In the genomic region with DNA sequence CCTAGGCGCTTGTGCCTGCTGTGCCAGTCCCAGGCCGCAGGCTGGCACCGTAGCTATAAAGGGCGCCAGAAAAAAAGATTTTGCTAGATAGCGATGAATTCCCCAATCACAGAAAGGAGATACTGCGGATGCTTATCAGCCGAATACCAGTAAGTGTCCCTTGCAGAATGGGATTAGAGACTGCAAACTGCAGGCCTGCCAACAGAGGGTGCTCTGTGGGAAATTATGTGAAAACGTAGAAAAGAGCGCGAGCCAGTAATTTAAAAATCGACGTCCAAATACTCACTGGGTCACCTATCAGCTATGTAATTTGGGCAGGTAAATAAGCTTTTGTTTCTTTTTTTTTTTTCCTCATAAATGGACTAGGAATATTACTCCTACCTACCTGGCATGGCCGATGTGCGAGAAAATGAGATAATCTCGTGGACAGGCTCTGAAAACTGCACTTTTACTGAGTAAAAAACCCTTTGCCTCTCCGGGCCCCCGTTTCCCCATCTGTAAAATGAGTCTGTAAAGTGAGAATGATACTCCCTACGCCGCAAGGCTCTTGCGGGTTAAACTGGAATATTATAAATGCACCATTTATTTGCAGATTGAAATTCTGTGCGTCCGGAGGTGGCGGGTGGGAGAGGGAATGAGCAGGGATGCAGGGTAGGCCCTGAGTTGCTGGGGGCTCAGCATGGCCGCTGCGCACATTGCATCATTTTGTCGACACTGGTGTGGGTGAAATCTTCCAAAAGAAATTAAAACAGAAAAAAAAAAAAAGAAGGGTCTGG, we compare ENCODE assay signal across 8 cellular contexts. TPM values are rescaled to one million over a fixed set of nuclear protein-coding genes. Genes with fewer than 3 reads are reported as not detected.
DNase-seq lines count a peak whose midpoint lies in the region; ATAC-seq and TF ChIP-seq lines count a peak whose summit lies in the region.

No MANE protein-coding gene starts in this region.

- H3K27me3 ChIP-seq in SU-DHL-6 (ENCODE audit: low read length) = no peaks in the 10 kb centered on the region
- H3K27me3 ChIP-seq in adipocyte (replicated peaks; ENCODE audit: control insufficient read depth, insufficient read depth, low read length) = no peaks in the 10 kb centered on the region
- H3K27me3 ChIP-seq in prostate gland (replicated peaks; ENCODE audit: insufficient read depth) = no peaks in the 10 kb centered on the region

- peak; percentile 66 for TF ChIP-seq CTCF in SU-DHL-6 (IDR thresholded peaks at IDR 0.05; ENCODE audit: insufficient read depth, low read length, poor library complexity, severe bottlenecking)
- peak; percentile 44 to 82 (median 70) for TF ChIP-seq CTCF in prostate gland (IDR thresholded peaks at IDR 0.05)

- H3K27ac ChIP-seq in SU-DHL-6 (ENCODE audit: low read depth, low read length) (peak overlapping the region; percentile 86), prostate gland (peak overlapping the region; percentile 84 to 87)

- H2AFZ ChIP-seq in SU-DHL-6 (ENCODE audit: low read depth, low read length, severe bottlenecking) = peak overlapping the region; percentile 35

- H3K9me2 ChIP-seq in SU-DHL-6 (replicated peaks; ENCODE audit: insufficient read depth, low read length) = no peaks in the 10 kb centered on the region

- intact Hi-C loops in left ventricle myocardium superior (cut with micrococcal nuclease) = no loop called here
- intact Hi-C loops in prostate gland (cut with DNase I) = loop anchor here (2.0 to 10.0 kb wide), 4 partner anchors 41 to 465 kb away; a partner anchor contains a TSS

- H3K36me3 ChIP-seq in SU-DHL-6 (ENCODE audit: low read length) (no peaks in the 10 kb centered on the region), adipocyte (ENCODE audit: control insufficient read depth, insufficient read depth, low read length, severe bottlenecking) (peaks cover 1% of the 10 kb centered on the region), prostate gland (no peaks in the 10 kb centered on the region)

- H3K4me1 ChIP-seq in adipocyte (ENCODE audit: control insufficient read depth, insufficient read depth, low read length) (peaks cover 25% of the 10 kb centered on the region), prostate gland (replicated peaks) (peaks cover 7% of the 10 kb centered on the region)

- ATAC-seq in GM21723 (IDR thresholded peaks at IDR 0.05; ENCODE audit: unreplicated experiment) = peak; percentile 43
- peak; percentile 42 for ATAC-seq in left ventricle myocardium superior
- ATAC-seq in HG03139 (IDR thresholded peaks at IDR 0.05; ENCODE audit: unreplicated experiment) = no peak

- H4K20me1 ChIP-seq in SU-DHL-6 (ENCODE audit: low read depth, low read length) = no peaks in the 10 kb centered on the region

- peak overlapping the region; percentile 95 for H3K4me2 ChIP-seq in SU-DHL-6 (ENCODE audit: low read depth, low read length, poor library complexity, severe bottlenecking)

- H3K4me3 ChIP-seq in SU-DHL-6 (ENCODE audit: insufficient read depth, low read length, poor library complexity, severe bottlenecking) (peak overlapping the region; percentile 94), adipocyte (ENCODE audit: low read length) (peak overlapping the region; percentile 85), prostate gland (peak overlapping the region; percentile 74 to 98)

- DNase-seq in DMS 273 (lab: John Stamatoyannopoulos, UW; ENCODE audit: unreplicated experiment) (peak; percentile 89), NCI-H1092 (lab: John Stamatoyannopoulos, UW) (peak; percentile 59), adipocyte (ENCODE audit: low read depth) (peak; percentile 89), left ventricle myocardium superior (peak; percentile 75), prostate gland (ENCODE audit: low spot score) (peak; percentile 66)

- H3K9ac ChIP-seq in SU-DHL-6 (ENCODE audit: low read length) = peak overlapping the region; percentile 92
- H3K9ac ChIP-seq in adipocyte (ENCODE audit: low read length) = peak overlapping the region; percentile 76

- H3F3A ChIP-seq in SU-DHL-6 (ENCODE audit: insufficient read depth) = peaks cover 5% of the 10 kb centered on the region; the same call in 1 of the 2 replicates

- no peak for TF ChIP-seq POLR2A in prostate gland (IDR thresholded peaks at IDR 0.05)

- peaks cover 27% of the 10 kb centered on the region for H3K79me2 ChIP-seq in SU-DHL-6 (ENCODE audit: insufficient read depth, low read length)

- H3K9me3 ChIP-seq in SU-DHL-6 (ENCODE audit: insufficient read depth, low read length) = no peaks in the 10 kb centered on the region
- no peaks in the 10 kb centered on the region for H3K9me3 ChIP-seq in adipocyte (ENCODE audit: control insufficient read depth, low read length)
- H3K9me3 ChIP-seq in prostate gland = no peaks in the 10 kb centered on the region

- WGBS in prostate gland = 12% methylated on average over 26 of the region's 26 CpGs

RNA-seq across cellular contexts. Expression of a gene that starts 1.2 kb away (rescaled TPM):
- total RNA-seq in left ventricle myocardium superior = 58.2 TPM
- total RNA-seq in prostate gland = 10 to 100 TPM; 34.6 to 52.5 TPM

RNA-seq across cellular contexts. Expression of a gene that starts 26.8 kb away (rescaled TPM):
- 0.74 TPM for total RNA-seq in left ventricle myocardium superior
- under 1 TPM; 0.40 to 0.46 TPM for total RNA-seq in prostate gland
